Comparison of ENCODE assay signal across 20 cellular contexts in the genomic region with DNA sequence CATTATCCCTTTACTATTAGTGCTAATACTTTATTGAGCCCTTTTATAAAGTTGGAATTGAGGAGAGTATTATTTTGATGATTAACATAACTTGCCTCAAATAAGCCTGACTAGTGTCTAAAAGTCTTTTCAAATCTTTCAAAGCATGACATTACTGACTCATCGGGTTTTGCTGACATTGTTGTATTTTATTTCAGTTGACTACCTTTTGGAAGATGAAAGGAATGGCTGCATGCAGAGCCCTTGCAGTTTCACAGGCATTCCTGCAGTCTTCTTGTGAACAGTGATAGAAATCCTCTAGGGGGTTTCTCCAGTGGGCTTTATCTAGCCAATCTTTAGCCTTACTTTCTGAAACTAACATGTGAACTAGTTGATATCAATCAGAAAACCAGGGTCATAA. TPM values are rescaled to one million over a fixed set of nuclear protein-coding genes. Genes with fewer than 3 reads are reported as not detected.
DNase-seq lines count a peak whose midpoint lies in the region; ATAC-seq, FAIRE-seq and TF ChIP-seq lines count a peak whose summit lies in the region.
"Had no signal": no experiment of that assay in that cellular context is flagged by ENCODE, and none has a peak within 500 bp of the region (broad histone marks: within the 10 kb centered on the region; RNA-seq: fewer than 3 reads in every experiment).

No MANE protein-coding gene starts in this region.

- H2BK15ac ChIP-seq in mesenchymal stem cell (ENCODE audit: low read depth, poor library complexity, severe bottlenecking): no peak overlapping the region

- H3K4me1 ChIP-seq in HepG2 (ENCODE audit: insufficient read depth, low read length): peaks cover 32% of the 10 kb centered on the region
- no peaks in the 10 kb centered on the region for H3K4me1 ChIP-seq in right lobe of liver
- peaks cover 6% of the 10 kb centered on the region for H3K4me1 ChIP-seq in mesenchymal stem cell (ENCODE audit: control insufficient read depth, insufficient read depth, low read depth, low read length)
- H3K4me1 ChIP-seq: upper lobe of right lung had no signal

- H2BK12ac ChIP-seq in mesenchymal stem cell (ENCODE audit: low read length in 2 of 2): no peak overlapping the region

- H3K9ac ChIP-seq in HepG2 (ENCODE audit: insufficient read depth, low read depth, low read length) (no peak overlapping the region), mesenchymal stem cell (ENCODE audit: low read length) (no peak overlapping the region)

- H3K27me3 ChIP-seq in HepG2 (ENCODE audit: control insufficient read depth in 1 of 2, insufficient read depth in 2 of 2, low read length in 2 of 2): no peaks in the 10 kb centered on the region
- no peaks in the 10 kb centered on the region for H3K27me3 ChIP-seq in right lobe of liver
- no peaks in the 10 kb centered on the region for H3K27me3 ChIP-seq in mesenchymal stem cell (ENCODE audit: control insufficient read depth in 1 of 2, insufficient read depth in 1 of 2, low read length in 2 of 2)
- no peaks in the 10 kb centered on the region for H3K27me3 ChIP-seq in brain microvascular endothelial cell (replicated peaks)
- H3K27me3 ChIP-seq: upper lobe of right lung had no signal

- H2AK5ac ChIP-seq in mesenchymal stem cell (ENCODE audit: low read length, severe bottlenecking): no peak overlapping the region

- CTCF ChIA-PET in HepG2 (lab: Yijun Ruan, JAX; ENCODE audit: low intra/inter-chr PET ratio, low total read pairs): no interaction called here

- H3K9me3 ChIP-seq in HepG2 (ENCODE audit: low read length) (no peaks in the 10 kb centered on the region), right lobe of liver (no peaks in the 10 kb centered on the region), mesenchymal stem cell (ENCODE audit: control insufficient read depth, low read length) (no peaks in the 10 kb centered on the region)
- H3K9me3 ChIP-seq: upper lobe of right lung had no signal

- no peak overlapping the region for H2BK120ac ChIP-seq in mesenchymal stem cell (ENCODE audit: low read depth, low read length)

- POLR2A ChIA-PET in HepG2 (lab: Yijun Ruan, JAX): interaction anchor here (1.1 kb wide), 2 partner anchors 49 to 51 kb away, joined by 3 to 5 read pairs; a partner anchor contains a TSS

- H3K4me3 ChIP-seq in HepG2 (replicated peaks in 1 of 3; ENCODE audit: insufficient read depth in 1 of 3, low read depth in 2 of 3, low read length in 3 of 3) (no peak overlapping the region), right lobe of liver (no peak overlapping the region), choroid plexus epithelial cell (ENCODE audit: low read depth, low read length) (no peak overlapping the region), mesenchymal stem cell (ENCODE audit: insufficient read depth in 1 of 2, low read depth in 1 of 2, low read length in 2 of 2) (no peak overlapping the region), brain microvascular endothelial cell (ENCODE audit: low read depth, low read length) (no peak overlapping the region)
- H3K4me3 ChIP-seq: upper lobe of right lung had no signal

- TF ChIP-seq POLR2A in HepG2 (IDR thresholded peaks at IDR 0.05; ENCODE audit: insufficient read depth in 1 of 2, low read depth in 2 of 2, low read length in 2 of 2) (no peak), right lobe of liver (IDR thresholded peaks at IDR 0.05) (no peak)

- no peak overlapping the region for H4K8ac ChIP-seq in mesenchymal stem cell (ENCODE audit: low read length)

- DNase-seq in HepG2 (ENCODE audit: low spot score) (no peak), right lobe of liver (no peak), choroid plexus epithelial cell (ENCODE audit: low read depth) (peak; percentile 43), mesenchymal stem cell (peak; percentile 16), NCI-H2171 (lab: John Stamatoyannopoulos, UW) (no peak), AG08396 (ENCODE audit: low spot score) (no peak), brain microvascular endothelial cell (no peak), NOMO-1 treated with dmso at 0.1 percent for 144 hours (lab: John Stamatoyannopoulos, UW; ENCODE audit: unreplicated experiment) (no peak)
- DNase-seq: activated CD4-positive, CD25-positive, alpha-beta regulatory T cell treated with anti-CD3 and anti-CD28 coated beads, Interleukin-2, amount 50 U/mL, for 72 hours; activated gamma-delta T cell treated with Interleukin-2 at 50 U/mL for 16 hours; aorta; CD4-positive, CD25-positive, alpha-beta regulatory T cell; cortex of kidney; left ventricle myocardium superior; NCI-H1694; NCI-H446; upper lobe of right lung had no signal

- no peak overlapping the region for H3K18ac ChIP-seq in mesenchymal stem cell (ENCODE audit: low read depth in 1 of 2, low read length in 2 of 2)

- H3K79me1 ChIP-seq in mesenchymal stem cell (replicated peaks; ENCODE audit: low read length, poor library complexity, severe bottlenecking): no peaks in the 10 kb centered on the region

- TF ChIP-seq EP300 in HepG2 (IDR thresholded peaks at IDR 0.05; ENCODE audit: low read depth in 2 of 2, low read length in 2 of 2) (no peak), HepG2 (CRISPR knock-in tag; IDR thresholded peaks at IDR 0.05; ENCODE audit: borderline replicate concordance) (no peak)

- H3K23ac ChIP-seq in mesenchymal stem cell (ENCODE audit: low read length in 2 of 2): no peak overlapping the region

- H3K27ac ChIP-seq in HepG2 (ENCODE audit: extremely low read length, insufficient read depth, low read length): no peak overlapping the region
- no peak overlapping the region for H3K27ac ChIP-seq in right lobe of liver
- H3K27ac ChIP-seq in mesenchymal stem cell (ENCODE audit: low read length, poor library complexity, severe bottlenecking): peak overlapping the region; percentile 48
- no peak overlapping the region for H3K27ac ChIP-seq in brain microvascular endothelial cell
- H3K27ac ChIP-seq: upper lobe of right lung had no signal

- no peaks in the 10 kb centered on the region for H3K79me2 ChIP-seq in HepG2 (ENCODE audit: insufficient read depth, low read length)

- no peak overlapping the region for H3K4me2 ChIP-seq in HepG2 (ENCODE audit: low read depth, low read length)
- H3K4me2 ChIP-seq in mesenchymal stem cell (ENCODE audit: low read length, poor library complexity, severe bottlenecking): no peak overlapping the region

- no peak overlapping the region for H4K91ac ChIP-seq in mesenchymal stem cell (ENCODE audit: low read length)

- TF ChIP-seq RAD21 in HepG2 (CRISPR knock-in tag; IDR thresholded peaks at IDR 0.05): no peak

- TF ChIP-seq CTCF in HepG2 (CRISPR knock-in tag; IDR thresholded peaks at IDR 0.05): no peak
- TF ChIP-seq CTCF in right lobe of liver (IDR thresholded peaks at IDR 0.05): no peak
- no peak for TF ChIP-seq CTCF in choroid plexus epithelial cell (conservative IDR thresholded peaks at IDR 0.05; ENCODE audit: low read depth, low read length)
- TF ChIP-seq CTCF in brain microvascular endothelial cell (IDR thresholded peaks at IDR 0.05; ENCODE audit: low read depth, low read length, missing control alignments): no peak

- H2BK5ac ChIP-seq in mesenchymal stem cell (ENCODE audit: low read depth, low read length, poor library complexity, severe bottlenecking): no peak overlapping the region

- FAIRE-seq in HepG2 (lab: Jason Lieb, UNC): no peak
- FAIRE-seq: A204.1 had no signal

- in situ Hi-C loops in HepG2 (cut with HindIII; ENCODE audit: extremely low pct_ligation_motif_present, low pct_unique_long_range_greater_than_20kb): no loop called here
- in situ Hi-C loops in brain microvascular endothelial cell (cut with HindIII; ENCODE audit: low pct_ligation_motif_present, low sequenced_read_pairs): no loop called here

- H4K20me1 ChIP-seq in HepG2 (ENCODE audit: insufficient read depth, low read length): no peaks in the 10 kb centered on the region

- no peak for ATAC-seq in HepG2
- no peak for ATAC-seq in right lobe of liver
- ATAC-seq: left ventricle myocardium superior, upper lobe of right lung had no signal

- H3K4ac ChIP-seq in mesenchymal stem cell (ENCODE audit: low read depth in 1 of 2, low read length in 2 of 2): no peak overlapping the region

- intact Hi-C loops in HepG2 (cut with micrococcal nuclease; ENCODE audit: unreplicated experiment): no loop called here
- intact Hi-C loops in right lobe of liver (cut with DNase I): no loop called here

- H2AFZ ChIP-seq in HepG2 (ENCODE audit: low read length): no peak overlapping the region
- H2AFZ ChIP-seq in mesenchymal stem cell (ENCODE audit: low read depth, low read length): peak overlapping the region; percentile 27

- 43% methylated on average over 1 of the region's 1 CpG for WGBS in HepG2 (ENCODE audit: low lambda C conversion rate)
- WGBS in right lobe of liver (ENCODE audit: insufficient coverage, low coverage, low lambda C conversion rate, missing lambda C conversion rate): 67% methylated on average over 1 of the region's 1 CpG
- WGBS in mesenchymal stem cell: 47% methylated on average over 1 of the region's 1 CpG

- BruUV-seq in HepG2 (replicated peaks; lab: Mats Ljungman, UMichigan): no TSS peak

- no peak overlapping the region for H3K14ac ChIP-seq in mesenchymal stem cell (ENCODE audit: low read length in 2 of 2)

- H3K36me3 ChIP-seq in HepG2 (replicated peaks in 1 of 2; ENCODE audit: control insufficient read depth in 1 of 2, insufficient read depth in 2 of 2, low read length in 2 of 2) (no peaks in the 10 kb centered on the region), right lobe of liver (no peaks in the 10 kb centered on the region), mesenchymal stem cell (ENCODE audit: control insufficient read depth in 1 of 2, insufficient read depth in 2 of 2, low read depth in 1 of 2, low read length in 2 of 2) (no peaks in the 10 kb centered on the region), brain microvascular endothelial cell (replicated peaks) (no peaks in the 10 kb centered on the region)
- H3K36me3 ChIP-seq: upper lobe of right lung had no signal

RNA-seq across cellular contexts. Expression of a gene that starts 43.0 kb away (rescaled TPM):
- total RNA-seq in HepG2 (2016; rRNA removed; fragmentation: Illumina TruSeq; extraction: Trizol) (not detected in 2 replicates), right lobe of liver (under 1 TPM in 2 of 6 experiments, not detected in 4; 0.20 to 0.31 TPM)
- total RNA-seq in HepG2 (2016; cell fraction: cytosol; rRNA removed; fragmentation: Illumina TruSeq; extraction: Trizol; ENCODE audit: low read depth): not detected in 2 replicates
- not detected in 2 replicates for total RNA-seq in HepG2 (2016; cell fraction: insoluble cytoplasmic fraction; rRNA removed; fragmentation: Illumina TruSeq; extraction: Trizol)
- total RNA-seq in HepG2 (2016; cell fraction: membrane; rRNA removed; fragmentation: Illumina TruSeq; extraction: Trizol): not detected in 2 replicates
- not detected in 2 replicates for total RNA-seq in HepG2 (2016; cell fraction: nucleus; rRNA removed; fragmentation: Illumina TruSeq; extraction: Trizol)
- polyA plus RNA-seq in HepG2 (2011; rRNA removed): not detected in 2 replicates
- 0.04 TPM in 1 of 2 replicates, not detected in the other for polyA plus RNA-seq in HepG2 (2011; cell fraction: cytosol; rRNA removed)
- polyA plus RNA-seq in HepG2 (2011; cell fraction: nucleus; rRNA removed): not detected in 2 replicates
- not detected in 2 replicates for polyA plus RNA-seq in HepG2 (2012)
- not detected in 2 replicates for polyA plus RNA-seq in HepG2 (2016; cell fraction: cytosol; fragmentation: Illumina TruSeq; extraction: Trizol; ENCODE audit: low read depth)
- not detected in 2 replicates for polyA plus RNA-seq in HepG2 (2016; cell fraction: insoluble cytoplasmic fraction; fragmentation: Illumina TruSeq; extraction: Trizol; ENCODE audit: low read depth)
- not detected in 2 replicates for polyA plus RNA-seq in HepG2 (2016; cell fraction: membrane; fragmentation: Illumina TruSeq; extraction: Trizol; ENCODE audit: low read depth)
- not detected in 2 replicates for polyA plus RNA-seq in HepG2 (2016; cell fraction: nucleus; fragmentation: Illumina TruSeq; extraction: Trizol; ENCODE audit: insufficient read depth, low read depth)
- not detected in 2 replicates for polyA minus RNA-seq in HepG2 (2011; rRNA and poly(A)+ RNA removed; ENCODE audit: low replicate concordance)
- not detected in 2 replicates for polyA minus RNA-seq in HepG2 (2011; cell fraction: cytosol; rRNA and poly(A)+ RNA removed)
- polyA minus RNA-seq in HepG2 (2011; cell fraction: nucleus; rRNA and poly(A)+ RNA removed): not detected in 2 replicates
- polyA plus RNA-seq in mesenchymal stem cell (2013, experiment 1 of 2): not detected
- not detected for polyA plus RNA-seq in mesenchymal stem cell (2013, experiment 2 of 2)
- total RNA-seq: CD4-positive, CD25-positive, alpha-beta regulatory T cell; myocyte; pulmonary artery endothelial cell had no signal
- polyA plus RNA-seq: CD4-positive, CD25-positive, alpha-beta regulatory T cell had no signal

RNA-seq across cellular contexts. Expression of a gene that starts 50.5 kb away (rescaled TPM):
- total RNA-seq in HepG2 (2016; rRNA removed; fragmentation: Illumina TruSeq; extraction: Trizol): 250 and 448 TPM in 2 replicates
- total RNA-seq in HepG2 (2016; cell fraction: cytosol; rRNA removed; fragmentation: Illumina TruSeq; extraction: Trizol; ENCODE audit: low read depth): 49.9 and 51.0 TPM in 2 replicates
- total RNA-seq in HepG2 (2016; cell fraction: insoluble cytoplasmic fraction; rRNA removed; fragmentation: Illumina TruSeq; extraction: Trizol): 228 and 439 TPM in 2 replicates
- 153 and 157 TPM in 2 replicates for total RNA-seq in HepG2 (2016; cell fraction: membrane; rRNA removed; fragmentation: Illumina TruSeq; extraction: Trizol)
- total RNA-seq in HepG2 (2016; cell fraction: nucleus; rRNA removed; fragmentation: Illumina TruSeq; extraction: Trizol): 410 and 468 TPM in 2 replicates
- 374 and 484 TPM in 2 replicates for polyA plus RNA-seq in HepG2 (2011; rRNA removed)
- 348 and 453 TPM in 2 replicates for polyA plus RNA-seq in HepG2 (2011; cell fraction: cytosol; rRNA removed)
- 376 and 486 TPM in 2 replicates for polyA plus RNA-seq in HepG2 (2011; cell fraction: nucleus; rRNA removed)
- 453 and 672 TPM in 2 replicates for polyA plus RNA-seq in HepG2 (2012)
- 36.9 and 39.3 TPM in 2 replicates for polyA plus RNA-seq in HepG2 (2016; cell fraction: cytosol; fragmentation: Illumina TruSeq; extraction: Trizol; ENCODE audit: low read depth)
- polyA plus RNA-seq in HepG2 (2016; cell fraction: insoluble cytoplasmic fraction; fragmentation: Illumina TruSeq; extraction: Trizol; ENCODE audit: low read depth): 202 and 215 TPM in 2 replicates
- polyA plus RNA-seq in HepG2 (2016; cell fraction: membrane; fragmentation: Illumina TruSeq; extraction: Trizol; ENCODE audit: low read depth): 86.7 and 89.8 TPM in 2 replicates
- polyA plus RNA-seq in HepG2 (2016; cell fraction: nucleus; fragmentation: Illumina TruSeq; extraction: Trizol; ENCODE audit: insufficient read depth, low read depth): 516 and 527 TPM in 2 replicates
- polyA minus RNA-seq in HepG2 (2011; rRNA and poly(A)+ RNA removed; ENCODE audit: low replicate concordance): 777 and 2,246 TPM in 2 replicates
- polyA minus RNA-seq in HepG2 (2011; cell fraction: cytosol; rRNA and poly(A)+ RNA removed): 316 and 502 TPM in 2 replicates
- 197 and 218 TPM in 2 replicates for polyA minus RNA-seq in HepG2 (2011; cell fraction: nucleus; rRNA and poly(A)+ RNA removed)
- total RNA-seq in right lobe of liver: 1,000 to 10,000 TPM in 1 of 6 experiments, 100 to 1,000 TPM in 5; 319 to 1,976 (median 596) TPM
- polyA plus RNA-seq in mesenchymal stem cell (2013, experiment 1 of 2): 136 TPM
- polyA plus RNA-seq in mesenchymal stem cell (2013, experiment 2 of 2): 139 TPM

Comparison
In these comparisons a context has a peak if more than half of its experiments do, and no peak if none do; other contexts are left out.
1. DNase-seq: peak in choroid plexus epithelial cell (single experiment) and mesenchymal stem cell (single experiment); none in HepG2 (single experiment), right lobe of liver (0 of 3), NCI-H2171 (single experiment), AG08396 (single experiment), brain microvascular endothelial cell (single experiment) and NOMO-1 treated with dmso at 0.1 percent for 144 hours (single experiment).